Comparison of ENCODE assay signal across 19 cellular contexts in genomic region chr3:144801890-144802289, GRCh38.
DNase-seq lines count a peak whose midpoint lies in the region; ATAC-seq, FAIRE-seq and TF ChIP-seq lines count a peak whose summit lies in the region.
"Had no signal": no experiment of that assay in that cellular context is flagged by ENCODE, and none has a peak within 500 bp of the region (broad histone marks: within the 10 kb centered on the region; RNA-seq: fewer than 3 reads in every experiment).

No MANE protein-coding gene starts in this region.

- no peak for TF ChIP-seq EP300 in gastroesophageal sphincter (IDR thresholded peaks at IDR 0.05)

- no peak overlapping the region for H3K4me2 ChIP-seq in IMR-90 (ENCODE audit: low read depth, low read length)

- H3K4me3 ChIP-seq in IMR-90 (ENCODE audit: insufficient read depth, low read depth, low read length) (no peak overlapping the region), aorta (ENCODE audit: low read length in 2 of 2) (no peak overlapping the region), gastroesophageal sphincter (no peak overlapping the region)
- H3K4me3 ChIP-seq: GM23248 had no signal

- no peaks in the 10 kb centered on the region for H3K36me3 Mint-ChIP-seq in chondrocyte (ENCODE audit: low read depth)
- H3K36me3 Mint-ChIP-seq: CD4-positive, alpha-beta memory T cell had no signal

- in situ Hi-C loops in IMR-90 (cut with MboI; ENCODE audit: low sequenced_read_pairs) = no loop called here

- POLR2A ChIA-PET in IMR-90 (lab: Charles Lee; ENCODE audit: unreplicated experiment) = no interaction called here

- no TSS peak for BruUV-seq in IMR-90 (replicated peaks; lab: Mats Ljungman, UMichigan)

- no peak overlapping the region for H3K4ac ChIP-seq in IMR-90 (ENCODE audit: low read depth, low read length)

- no peaks in the 10 kb centered on the region for H3K4me1 Mint-ChIP-seq in chondrocyte (ENCODE audit: low read depth)
- H3K4me1 Mint-ChIP-seq: CD4-positive, alpha-beta memory T cell had no signal

- TF ChIP-seq CTCF in IMR-90 (conservative IDR thresholded peaks at IDR 0.05; ENCODE audit: low read depth, low read length) = no peak
- no peak for TF ChIP-seq CTCF in chondrocyte (IDR thresholded peaks at IDR 0.05)
- no peak for TF ChIP-seq CTCF in gastroesophageal sphincter (IDR thresholded peaks at IDR 0.05)

- H3K27ac ChIP-seq in IMR-90 (ENCODE audit: insufficient read depth, low read length) = no peak overlapping the region
- H3K27ac ChIP-seq in aorta (ENCODE audit: low read depth in 1 of 2, low read length in 2 of 2) = no peak overlapping the region
- no peak overlapping the region for H3K27ac ChIP-seq in gastroesophageal sphincter
- H3K27ac ChIP-seq: GM23248 had no signal

- no peak overlapping the region for H2BK15ac ChIP-seq in IMR-90 (ENCODE audit: low read depth, low read length)

- intact Hi-C loops in IMR-90 (cut with micrococcal nuclease) (no loop called here), posterior vena cava (cut with DNase I) (no loop called here), aorta (cut with DNase I) (no loop called here)

- H2BK5ac ChIP-seq in IMR-90 (ENCODE audit: low read depth, low read length, poor library complexity, severe bottlenecking) = no peak overlapping the region

- H4K20me1 ChIP-seq in IMR-90 (ENCODE audit: insufficient read depth, low read length) = no peaks in the 10 kb centered on the region

- H4K91ac ChIP-seq in IMR-90 (ENCODE audit: insufficient read depth, low read depth, low read length) = no peak overlapping the region

- no peaks in the 10 kb centered on the region for H3K4me1 ChIP-seq in IMR-90 (ENCODE audit: control insufficient read depth, insufficient read depth, low read length)
- no peaks in the 10 kb centered on the region for H3K4me1 ChIP-seq in aorta (ENCODE audit: control insufficient read depth in 1 of 2, insufficient read depth in 2 of 2, low read length in 2 of 2)
- no peaks in the 10 kb centered on the region for H3K4me1 ChIP-seq in gastroesophageal sphincter

- H3K18ac ChIP-seq in IMR-90 (ENCODE audit: low read depth, low read length) = no peak overlapping the region

- H3K27me3 ChIP-seq in IMR-90 (ENCODE audit: control insufficient read depth, insufficient read depth, low read length) (no peaks in the 10 kb centered on the region), aorta (ENCODE audit: control insufficient read depth in 1 of 2, insufficient read depth in 2 of 2, low read length in 1 of 2) (no peaks in the 10 kb centered on the region), gastroesophageal sphincter (no peaks in the 10 kb centered on the region)

- DNase-seq in IMR-90 = no peak
- DNase-seq in chondrocyte (ENCODE audit: low spot score) = peak; percentile 70
- peak; percentile 42 for DNase-seq in posterior vena cava (ENCODE audit: low spot score)
- DNase-seq in aorta = no peak
- DNase-seq in GM12891 (ENCODE audit: insufficient read length, low spot score) = no peak
- DNase-seq: C1 segment of cervical spinal cord; Calu3; CD4-positive, alpha-beta memory T cell; COR-L47; DMS53; DMS79 treated with DMSO at 0.1 percent for 48 hours; GF-D8; GM23248; H9 had no signal

- no peak overlapping the region for H3K9ac ChIP-seq in IMR-90 (ENCODE audit: low read depth, low read length)
- H3K9ac ChIP-seq: GM23248 had no signal

- H3K27ac Mint-ChIP-seq in chondrocyte (ENCODE audit: unreplicated experiment) = no peak overlapping the region
- H3K27ac Mint-ChIP-seq: CD4-positive, alpha-beta memory T cell had no signal

- no peaks in the 10 kb centered on the region for H3K9me1 ChIP-seq in IMR-90 (ENCODE audit: insufficient read depth, low read length)

- H3K9me3 ChIP-seq in IMR-90 (ENCODE audit: control insufficient read depth, insufficient read depth, low read length) (no peaks in the 10 kb centered on the region; the same call in 1 of the 2 replicates), aorta (ENCODE audit: control insufficient read depth, low read length) (peaks cover 2% of the 10 kb centered on the region), gastroesophageal sphincter (peaks cover 0 to 5% (median 0%) of the 10 kb centered on the region in 3 donors)

- no peak for TF ChIP-seq RAD21 in IMR-90 (IDR thresholded peaks at IDR 0.05; ENCODE audit: low read length)

- no peak overlapping the region for H3K56ac ChIP-seq in IMR-90 (ENCODE audit: extremely low read depth, insufficient read depth, low read length)

- H4K5ac ChIP-seq in IMR-90 (ENCODE audit: low read depth, low read length) = no peak overlapping the region

- H3K27me3 Mint-ChIP-seq in chondrocyte (ENCODE audit: low read depth) = no peaks in the 10 kb centered on the region
- H3K27me3 Mint-ChIP-seq: CD4-positive, alpha-beta memory T cell had no signal

- H3K14ac ChIP-seq in IMR-90 (replicated peaks; ENCODE audit: low read depth, low read length) = no peak overlapping the region

- no peak overlapping the region for H2AK5ac ChIP-seq in IMR-90 (ENCODE audit: low read depth, low read length)

- H4K8ac ChIP-seq in IMR-90 (ENCODE audit: low read depth in 2 of 2, low read length in 2 of 2) = no peak overlapping the region

- peaks cover 22% of the 10 kb centered on the region for H3K9me3 Mint-ChIP-seq in chondrocyte (ENCODE audit: low read depth)
- H3K9me3 Mint-ChIP-seq: H9 had no signal

- H3K23ac ChIP-seq in IMR-90 (ENCODE audit: low read depth, low read length) = no peak overlapping the region

- H2AFZ ChIP-seq in IMR-90 (replicated peaks; ENCODE audit: low read length, poor library complexity) = no peak overlapping the region
- H2AFZ ChIP-seq: GM23248 had no signal

- TF ChIP-seq POLR2A in IMR-90 (IDR thresholded peaks at IDR 0.05; ENCODE audit: low read depth, low read length) (no peak), gastroesophageal sphincter (IDR thresholded peaks at IDR 0.05) (no peak), GM12891 (IDR thresholded peaks at IDR 0.05; ENCODE audit: low read depth, low read length) (no peak)

- H3K4me3 Mint-ChIP-seq in chondrocyte (ENCODE audit: unreplicated experiment) = no peak overlapping the region
- H3K4me3 Mint-ChIP-seq: CD4-positive, alpha-beta memory T cell; H9 had no signal

- CTCF ChIA-PET in IMR-90 (lab: Yijun Ruan, JAX) = no interaction called here

- no peaks in the 10 kb centered on the region for H3K36me3 ChIP-seq in IMR-90 (ENCODE audit: control insufficient read depth, insufficient read depth, low read length)
- H3K36me3 ChIP-seq in aorta (ENCODE audit: control insufficient read depth in 1 of 2, insufficient read depth in 2 of 2, low read length in 1 of 2) = no peaks in the 10 kb centered on the region
- H3K36me3 ChIP-seq in gastroesophageal sphincter = no peaks in the 10 kb centered on the region

- dilution Hi-C loops in IMR-90 (cut with HindIII; ENCODE audit: low sequenced_read_pairs, unreplicated experiment) = no loop called here

- no peak overlapping the region for H2BK120ac ChIP-seq in IMR-90 (ENCODE audit: low read depth, low read length)

- no peaks in the 10 kb centered on the region for H3K79me1 ChIP-seq in IMR-90 (ENCODE audit: low read depth in 1 of 2, low read length in 2 of 2)

- 83% methylated on average over 1 of the region's 1 CpG; no CpG with 5 or more reads in 1 of the 2 experiments for WGBS in IMR-90 (ENCODE audit: extremely low coverage in 2 of 2, insufficient read length in 1 of 2), 2 experiments
- WGBS in aorta, 2 donors = 100% methylated on average over 1 of the region's 1 CpG
- 100% methylated on average over 1 of the region's 1 CpG; no CpG with 5 or more reads in 1 of the 2 donors for WGBS in gastroesophageal sphincter (ENCODE audit: low coverage in 1 of 2), 2 donors

- no peak overlapping the region for H2BK20ac ChIP-seq in IMR-90 (ENCODE audit: low read depth, low read length)

- FAIRE-seq in GM12891 (lab: Jason Lieb, UNC) = no peak
- FAIRE-seq: GM12892, GM19239, H1 had no signal

- ATAC-seq in IMR-90 (ENCODE audit: low read depth) = no peak
- peak; percentile 29 for ATAC-seq in aorta (ENCODE audit: low FRiP score)
- no peak for ATAC-seq in gastroesophageal sphincter
- ATAC-seq: HCT116 had no signal

- peak overlapping the region; percentile 16 for H2AK9ac ChIP-seq in IMR-90 (replicated peaks; ENCODE audit: low read depth, low read length, poor library complexity)

TF ChIP-seq in IMR-90, 13 proteins besides CTCF, POLR2A, EP300 and RAD21 (continues in another document):
- TF ChIP-seq, protein P1, sequence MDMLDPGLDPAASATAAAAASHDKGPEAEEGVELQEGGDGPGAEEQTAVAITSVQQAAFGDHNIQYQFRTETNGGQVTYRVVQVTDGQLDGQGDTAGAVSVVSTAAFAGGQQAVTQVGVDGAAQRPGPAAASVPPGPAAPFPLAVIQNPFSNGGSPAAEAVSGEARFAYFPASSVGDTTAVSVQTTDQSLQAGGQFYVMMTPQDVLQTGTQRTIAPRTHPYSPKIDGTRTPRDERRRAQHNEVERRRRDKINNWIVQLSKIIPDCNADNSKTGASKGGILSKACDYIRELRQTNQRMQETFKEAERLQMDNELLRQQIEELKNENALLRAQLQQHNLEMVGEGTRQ (IDR thresholded peaks at IDR 0.05; ENCODE audit: low read depth, low read length) = no peak
- TF ChIP-seq BHLHE40 (IDR thresholded peaks at IDR 0.05; ENCODE audit: low read depth, low read length) (no peak), FOS (IDR thresholded peaks at IDR 0.05; ENCODE audit: low read depth, low read length) (no peak), MAZ (IDR thresholded peaks at IDR 0.05; ENCODE audit: borderline replicate concordance, low read depth, low read length) (no peak), RCOR1 (IDR thresholded peaks at IDR 0.05; ENCODE audit: insufficient replicate concordance, low read length) (no peak), CHD1 (IDR thresholded peaks at IDR 0.05; ENCODE audit: low read depth, low read length) (no peak), MXI1 (IDR thresholded peaks at IDR 0.05; ENCODE audit: borderline replicate concordance, low read depth, low read length) (no peak)

TF ChIP-seq in GM12891, 5 proteins besides CTCF, POLR2A, EP300 and RAD21:
- no peak for TF ChIP-seq SPI1 (IDR thresholded peaks at IDR 0.05; ENCODE audit: low read depth, low read length)
- no peak for TF ChIP-seq POU2F2 (IDR thresholded peaks at IDR 0.05; ENCODE audit: low read depth, low read length)
- TF ChIP-seq TAF1 (IDR thresholded peaks at IDR 0.05; ENCODE audit: low read depth, low read length) = no peak
- no peak for TF ChIP-seq PAX5 (IDR thresholded peaks at IDR 0.05; ENCODE audit: insufficient read depth, low read length, severe bottlenecking)
- no peak for TF ChIP-seq POLR2AphosphoS5 (IDR thresholded peaks at IDR 0.05; ENCODE audit: low read depth, low read length)
TF ChIP-seq in GM12891: peak in this region for 0.

Comparison
In these comparisons a context has a peak if more than half of its experiments do, and no peak if none do; other contexts are left out.
1. DNase-seq: peak in chondrocyte (single experiment) and posterior vena cava (single experiment); none in IMR-90 (single experiment), aorta (0 of 2) and GM12891 (single experiment).